In the genomic region with DNA sequence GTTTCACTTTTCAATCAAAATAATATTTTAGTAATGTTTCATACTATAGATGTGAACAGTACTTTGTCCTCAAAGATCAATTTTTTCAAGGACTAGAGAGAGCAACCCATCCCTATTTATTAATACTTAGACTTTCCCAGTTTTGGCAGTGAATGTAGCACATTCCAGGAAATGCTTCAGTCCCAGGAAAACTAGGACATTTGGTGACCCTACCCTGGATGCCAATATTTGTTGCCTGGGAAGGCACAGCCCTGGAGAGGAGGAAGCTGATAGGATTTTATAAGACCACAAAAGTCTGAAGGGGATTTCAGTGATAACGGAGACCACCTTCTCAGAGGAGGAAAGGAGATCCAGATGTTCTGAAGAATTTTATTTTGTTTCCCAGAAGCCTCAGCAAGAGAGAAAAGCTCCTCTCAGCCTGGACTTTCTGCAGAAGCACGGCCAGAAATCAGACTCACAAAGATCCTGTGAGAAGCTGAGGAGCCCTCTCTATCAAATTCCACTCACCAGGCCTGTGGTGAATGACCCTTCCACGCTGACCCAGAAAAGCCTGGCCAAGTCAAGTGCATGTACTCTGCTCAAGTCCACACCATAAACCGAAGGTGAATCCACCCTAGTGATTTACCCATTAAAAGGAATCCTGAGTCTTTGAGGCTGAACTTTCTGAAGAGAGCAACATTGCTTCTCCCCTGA, we compare ENCODE assay signal across 30 cellular contexts.
DNase-seq lines count a peak whose midpoint lies in the region; ATAC-seq, FAIRE-seq and TF ChIP-seq lines count a peak whose summit lies in the region.
"Had no signal": no experiment of that assay in that cellular context is flagged by ENCODE, and none has a peak within 500 bp of the region (broad histone marks: within the 10 kb centered on the region; RNA-seq: fewer than 3 reads in every experiment).

No MANE protein-coding gene starts in this region.

- no TSS peak for BruUV-seq in endothelial cell of umbilical vein (replicated peaks; lab: Mats Ljungman, UMichigan)

- intact Hi-C loops in left ventricle myocardium superior (cut with micrococcal nuclease) (no loop called here), Right ventricle myocardium inferior (cut with DNase I) (no loop called here), endothelial cell of umbilical vein (cut with micrococcal nuclease) (no loop called here), ascending aorta (cut with DNase I) (no loop called here)

- H3K4me3 ChIP-seq in endothelial cell of umbilical vein (replicated peaks in 1 of 3; ENCODE audit: insufficient read depth in 1 of 3, low read depth in 1 of 3, low read length in 3 of 3) (no peak overlapping the region), ascending aorta (no peak overlapping the region)
- H3K4me3 ChIP-seq: cardiac muscle cell, GM23338, left lung had no signal

- no peak overlapping the region for H3K9ac ChIP-seq in endothelial cell of umbilical vein (replicated peaks; ENCODE audit: extremely low read depth, insufficient read depth, low read length)

- TF ChIP-seq CTCF in endothelial cell of umbilical vein (IDR thresholded peaks at IDR 0.05; ENCODE audit: extremely low read depth in 1 of 2, insufficient read depth in 1 of 2, low read depth in 1 of 2, low read length in 2 of 2) (no peak), osteocyte (IDR thresholded peaks at IDR 0.05) (no peak), ascending aorta (IDR thresholded peaks at IDR 0.05) (no peak)

- dilution Hi-C loops in endothelial cell of umbilical vein (cut with MboI; ENCODE audit: extremely low pct_ligation_motif_present, low sequenced_read_pairs), result no loop called here

- H3K36me3 ChIP-seq in endothelial cell of umbilical vein (ENCODE audit: control insufficient read depth in 2 of 2, extremely low read depth in 1 of 2, insufficient read depth in 2 of 2, low read length in 2 of 2) (no peaks in the 10 kb centered on the region), ascending aorta (no peaks in the 10 kb centered on the region)
- H3K36me3 ChIP-seq: cardiac muscle cell, left lung had no signal

- H3K27ac Mint-ChIP-seq in osteocyte (ENCODE audit: unreplicated experiment), result peak overlapping the region; percentile 62
- H3K27ac Mint-ChIP-seq: activated CD4-positive, alpha-beta T cell treated with anti-CD3 and anti-CD28 coated beads for 36 hours; activated naive CD8-positive, alpha-beta T cell; activated T-cell treated with anti-CD3 and anti-CD28 coated beads, Interleukin-2, amount 50 U/mL, for 24 hours; B cell; CD4-positive, alpha-beta memory T cell; GM23338; naive thymus-derived CD4-positive, alpha-beta T cell; progenitor cell of endocrine pancreas had no signal

- no peak overlapping the region for H3K4me3 Mint-ChIP-seq in osteocyte (ENCODE audit: unreplicated experiment)
- H3K4me3 Mint-ChIP-seq: activated CD4-positive, alpha-beta T cell treated with anti-CD3 and anti-CD28 coated beads for 36 hours; activated naive CD8-positive, alpha-beta T cell; activated T-cell treated with anti-CD3 and anti-CD28 coated beads, Interleukin-2, amount 50 U/mL, for 24 hours; B cell; CD4-positive, alpha-beta memory T cell; GM23338; naive thymus-derived CD4-positive, alpha-beta T cell; stimulated activated naive B cell treated with anti-CD40 and anti-IgM and Interleukin-4, amounts not matched to agents 10 μg/mL and 1 μg/mL and 100 μg/mL, for 72 hours had no signal

- H3K4me2 ChIP-seq in endothelial cell of umbilical vein (ENCODE audit: insufficient read depth, low read length), result no peak overlapping the region
- H3K4me2 ChIP-seq: GM23338 had no signal

- peak; percentile 56 for ATAC-seq in left ventricle myocardium superior
- ATAC-seq in Right ventricle myocardium inferior, result no peak
- ATAC-seq in HG03039 (IDR thresholded peaks at IDR 0.05; ENCODE audit: unreplicated experiment), result no peak
- ATAC-seq: activated CD4-positive, alpha-beta T cell treated with anti-CD3 and anti-CD28 coated beads for 36 hours; GM23338; left lung; naive thymus-derived CD4-positive, alpha-beta T cell; PC-3; stimulated activated naive B cell treated with anti-CD40 and anti-IgM and Interleukin-4, amounts not matched to agents 10 μg/mL and 1 μg/mL and 100 μg/mL, for 72 hours had no signal

- H3K9me3 Mint-ChIP-seq in osteocyte (ENCODE audit: unreplicated experiment), result no peaks in the 10 kb centered on the region
- H3K9me3 Mint-ChIP-seq: activated T-cell treated with anti-CD3 and anti-CD28 coated beads, Interleukin-2, amount 50 U/mL, for 24 hours; GM23338; naive thymus-derived CD4-positive, alpha-beta T cell; stimulated activated naive B cell treated with anti-CD40 and anti-IgM and Interleukin-4, amounts not matched to agents 10 μg/mL and 1 μg/mL and 100 μg/mL, for 72 hours had no signal

- peak; percentile 28 for FAIRE-seq in endothelial cell of umbilical vein (lab: Jason Lieb, UNC)

- no peaks in the 10 kb centered on the region for H3K27me3 Mint-ChIP-seq in osteocyte (ENCODE audit: unreplicated experiment)

- H3K79me2 ChIP-seq in endothelial cell of umbilical vein (ENCODE audit: control insufficient read depth, insufficient read depth, low read length), result no peaks in the 10 kb centered on the region

- H3K27ac ChIP-seq in endothelial cell of umbilical vein (ENCODE audit: insufficient read depth, low read depth, low read length) (no peak overlapping the region), ascending aorta (no peak overlapping the region)
- H3K27ac ChIP-seq: cardiac muscle cell, left lung had no signal

- no peak for TF ChIP-seq POLR2A in endothelial cell of umbilical vein (IDR thresholded peaks at IDR 0.05; ENCODE audit: low read depth, low read length)

- H3K4me1 ChIP-seq in endothelial cell of umbilical vein (ENCODE audit: control insufficient read depth, extremely low read depth, insufficient read depth, low read length) (peaks cover 21% of the 10 kb centered on the region), ascending aorta (no peaks in the 10 kb centered on the region)
- H3K4me1 ChIP-seq: left lung had no signal

- no peaks in the 10 kb centered on the region for H3K9me1 ChIP-seq in endothelial cell of umbilical vein (replicated peaks; ENCODE audit: control insufficient read depth, extremely low read depth, insufficient read depth, low read length)

- POLR2A ChIA-PET in endothelial cell of umbilical vein (lab: Charles Lee), result no interaction called here

- DNase-seq in left ventricle myocardium superior (no peak), Right ventricle myocardium inferior (ENCODE audit: missing footprints) (no peak), endothelial cell of umbilical vein (ENCODE audit: low read depth, low spot score) (no peak), osteocyte (ENCODE audit: extremely low spot score, unreplicated experiment) (peak; percentile 34), ascending aorta (ENCODE audit: low spot score in 2 of 2) (no peak)
- DNase-seq in activated CD4-positive, alpha-beta T cell treated with anti-CD3 and anti-CD28 coated beads for 1 hour, result no peak
- DNase-seq: activated CD4-positive, alpha-beta T cell treated with anti-CD3 and anti-CD28 coated beads for 36 hours; activated effector memory CD4-positive, alpha-beta T cell treated with anti-CD3 and anti-CD28 coated beads, Interleukin-2, amount 50 U/mL, for 16 hours; activated T-cell treated with anti-CD3 and anti-CD28 coated beads, Interleukin-2, amount 50 U/mL, for 24 hours; anterior cingulate cortex; CD4-positive, alpha-beta memory T cell; cortex of kidney; effector memory CD4-positive, alpha-beta T cell; glutamatergic neuron; KBM-7; left lung; midbrain; naive thymus-derived CD4-positive, alpha-beta T cell; NCI-H1105; NCI-H2081; NCI-H526; PC-3; SHP77; stimulated activated naive B cell treated with anti-CD40 and anti-IgM and Interleukin-4, amounts not matched to agents 10 μg/mL and 1 μg/mL and 100 μg/mL, for 72 hours had no signal

- no peaks in the 10 kb centered on the region for H3K9me3 ChIP-seq in endothelial cell of umbilical vein (replicated peaks; ENCODE audit: control insufficient read depth, insufficient read depth, low read length)
- H3K9me3 ChIP-seq in ascending aorta, result no peaks in the 10 kb centered on the region
- H3K9me3 ChIP-seq: left lung had no signal

- H2AFZ ChIP-seq in endothelial cell of umbilical vein (ENCODE audit: low read depth, low read length), result no peak overlapping the region
- H2AFZ ChIP-seq: GM23338 had no signal

- no peaks in the 10 kb centered on the region for H4K20me1 ChIP-seq in endothelial cell of umbilical vein (replicated peaks; ENCODE audit: control insufficient read depth, extremely low read depth, insufficient read depth, low read length)

- H3K27me3 ChIP-seq in endothelial cell of umbilical vein (ENCODE audit: control insufficient read depth in 2 of 2, insufficient read depth in 2 of 2, low read length in 2 of 2) (no peaks in the 10 kb centered on the region), ascending aorta (no peaks in the 10 kb centered on the region)
- H3K27me3 ChIP-seq: cardiac muscle cell, left lung had no signal

- H3K36me3 Mint-ChIP-seq in osteocyte (ENCODE audit: unreplicated experiment), result no peaks in the 10 kb centered on the region
- H3K36me3 Mint-ChIP-seq: activated naive CD8-positive, alpha-beta T cell; CD4-positive, alpha-beta memory T cell; naive thymus-derived CD4-positive, alpha-beta T cell had no signal

- CTCF ChIA-PET in endothelial cell of umbilical vein (lab: Charles Lee), result interaction anchor here (1.2 to 3.6 kb wide), 2 partner anchors 40 to 169 kb away, joined by 3 to 24 read pairs; no protein-coding TSS in a partner anchor

- H3K4me1 Mint-ChIP-seq in osteocyte (ENCODE audit: unreplicated experiment), result peaks cover 43% of the 10 kb centered on the region
- H3K4me1 Mint-ChIP-seq: activated CD4-positive, alpha-beta T cell treated with anti-CD3 and anti-CD28 coated beads for 36 hours; B cell; CD4-positive, alpha-beta memory T cell; naive thymus-derived CD4-positive, alpha-beta T cell; stimulated activated naive B cell treated with anti-CD40 and anti-IgM and Interleukin-4, amounts not matched to agents 10 μg/mL and 1 μg/mL and 100 μg/mL, for 72 hours had no signal

TF ChIP-seq in endothelial cell of umbilical vein, 7 proteins besides CTCF, POLR2A, EP300 and RAD21:
- TF ChIP-seq EZH2 (IDR thresholded peaks at IDR 0.05; ENCODE audit: borderline replicate concordance, low read depth, low read length, severe bottlenecking), result no peak
- TF ChIP-seq FOS (IDR thresholded peaks at IDR 0.05; ENCODE audit: borderline replicate concordance, insufficient read depth, low read length), result no peak
- no peak for TF ChIP-seq JUN (IDR thresholded peaks at IDR 0.05; ENCODE audit: borderline replicate concordance, insufficient read depth, insufficient read length, low read depth)
- TF ChIP-seq POLR2AphosphoS5 (IDR thresholded peaks at IDR 0.05; ENCODE audit: insufficient read depth, low read depth, low read length), result no peak
- no peak for TF ChIP-seq MAX (IDR thresholded peaks at IDR 0.05; ENCODE audit: insufficient read depth, insufficient read length)
- no peak for TF ChIP-seq GATA2 (IDR thresholded peaks at IDR 0.05; ENCODE audit: insufficient read depth, insufficient read length, low read depth, low read length)
- TF ChIP-seq MYC (IDR thresholded peaks at IDR 0.05; ENCODE audit: low read depth, low read length), result no peak
